Comparison of ENCODE assay signal across 1 cellular context in the genomic region with DNA sequence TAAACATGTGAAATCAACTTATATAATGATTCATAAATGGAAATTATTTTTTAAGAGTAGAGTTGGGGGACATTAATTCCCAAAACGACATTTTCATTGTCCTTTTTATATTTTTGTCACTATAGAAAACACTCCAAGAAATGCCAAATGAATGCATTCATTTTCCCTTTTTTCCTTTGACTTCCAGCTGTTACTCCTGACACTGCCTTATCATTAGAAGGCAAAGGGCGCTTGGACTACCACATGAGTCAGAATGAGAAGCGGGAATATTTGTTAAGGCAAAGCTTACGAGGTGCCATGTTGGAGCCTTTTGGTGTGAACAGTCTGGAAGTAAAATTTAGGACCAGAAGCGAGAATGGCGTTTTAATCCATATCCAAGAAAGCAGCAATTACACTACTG.
TF ChIP-seq lines count a peak whose summit lies in the region.

No MANE protein-coding gene starts in this region.

TF ChIP-seq in GM23338, 12 proteins besides CTCF, POLR2A, EP300 and RAD21 (continued from another document):
- TF ChIP-seq, protein P1, sequence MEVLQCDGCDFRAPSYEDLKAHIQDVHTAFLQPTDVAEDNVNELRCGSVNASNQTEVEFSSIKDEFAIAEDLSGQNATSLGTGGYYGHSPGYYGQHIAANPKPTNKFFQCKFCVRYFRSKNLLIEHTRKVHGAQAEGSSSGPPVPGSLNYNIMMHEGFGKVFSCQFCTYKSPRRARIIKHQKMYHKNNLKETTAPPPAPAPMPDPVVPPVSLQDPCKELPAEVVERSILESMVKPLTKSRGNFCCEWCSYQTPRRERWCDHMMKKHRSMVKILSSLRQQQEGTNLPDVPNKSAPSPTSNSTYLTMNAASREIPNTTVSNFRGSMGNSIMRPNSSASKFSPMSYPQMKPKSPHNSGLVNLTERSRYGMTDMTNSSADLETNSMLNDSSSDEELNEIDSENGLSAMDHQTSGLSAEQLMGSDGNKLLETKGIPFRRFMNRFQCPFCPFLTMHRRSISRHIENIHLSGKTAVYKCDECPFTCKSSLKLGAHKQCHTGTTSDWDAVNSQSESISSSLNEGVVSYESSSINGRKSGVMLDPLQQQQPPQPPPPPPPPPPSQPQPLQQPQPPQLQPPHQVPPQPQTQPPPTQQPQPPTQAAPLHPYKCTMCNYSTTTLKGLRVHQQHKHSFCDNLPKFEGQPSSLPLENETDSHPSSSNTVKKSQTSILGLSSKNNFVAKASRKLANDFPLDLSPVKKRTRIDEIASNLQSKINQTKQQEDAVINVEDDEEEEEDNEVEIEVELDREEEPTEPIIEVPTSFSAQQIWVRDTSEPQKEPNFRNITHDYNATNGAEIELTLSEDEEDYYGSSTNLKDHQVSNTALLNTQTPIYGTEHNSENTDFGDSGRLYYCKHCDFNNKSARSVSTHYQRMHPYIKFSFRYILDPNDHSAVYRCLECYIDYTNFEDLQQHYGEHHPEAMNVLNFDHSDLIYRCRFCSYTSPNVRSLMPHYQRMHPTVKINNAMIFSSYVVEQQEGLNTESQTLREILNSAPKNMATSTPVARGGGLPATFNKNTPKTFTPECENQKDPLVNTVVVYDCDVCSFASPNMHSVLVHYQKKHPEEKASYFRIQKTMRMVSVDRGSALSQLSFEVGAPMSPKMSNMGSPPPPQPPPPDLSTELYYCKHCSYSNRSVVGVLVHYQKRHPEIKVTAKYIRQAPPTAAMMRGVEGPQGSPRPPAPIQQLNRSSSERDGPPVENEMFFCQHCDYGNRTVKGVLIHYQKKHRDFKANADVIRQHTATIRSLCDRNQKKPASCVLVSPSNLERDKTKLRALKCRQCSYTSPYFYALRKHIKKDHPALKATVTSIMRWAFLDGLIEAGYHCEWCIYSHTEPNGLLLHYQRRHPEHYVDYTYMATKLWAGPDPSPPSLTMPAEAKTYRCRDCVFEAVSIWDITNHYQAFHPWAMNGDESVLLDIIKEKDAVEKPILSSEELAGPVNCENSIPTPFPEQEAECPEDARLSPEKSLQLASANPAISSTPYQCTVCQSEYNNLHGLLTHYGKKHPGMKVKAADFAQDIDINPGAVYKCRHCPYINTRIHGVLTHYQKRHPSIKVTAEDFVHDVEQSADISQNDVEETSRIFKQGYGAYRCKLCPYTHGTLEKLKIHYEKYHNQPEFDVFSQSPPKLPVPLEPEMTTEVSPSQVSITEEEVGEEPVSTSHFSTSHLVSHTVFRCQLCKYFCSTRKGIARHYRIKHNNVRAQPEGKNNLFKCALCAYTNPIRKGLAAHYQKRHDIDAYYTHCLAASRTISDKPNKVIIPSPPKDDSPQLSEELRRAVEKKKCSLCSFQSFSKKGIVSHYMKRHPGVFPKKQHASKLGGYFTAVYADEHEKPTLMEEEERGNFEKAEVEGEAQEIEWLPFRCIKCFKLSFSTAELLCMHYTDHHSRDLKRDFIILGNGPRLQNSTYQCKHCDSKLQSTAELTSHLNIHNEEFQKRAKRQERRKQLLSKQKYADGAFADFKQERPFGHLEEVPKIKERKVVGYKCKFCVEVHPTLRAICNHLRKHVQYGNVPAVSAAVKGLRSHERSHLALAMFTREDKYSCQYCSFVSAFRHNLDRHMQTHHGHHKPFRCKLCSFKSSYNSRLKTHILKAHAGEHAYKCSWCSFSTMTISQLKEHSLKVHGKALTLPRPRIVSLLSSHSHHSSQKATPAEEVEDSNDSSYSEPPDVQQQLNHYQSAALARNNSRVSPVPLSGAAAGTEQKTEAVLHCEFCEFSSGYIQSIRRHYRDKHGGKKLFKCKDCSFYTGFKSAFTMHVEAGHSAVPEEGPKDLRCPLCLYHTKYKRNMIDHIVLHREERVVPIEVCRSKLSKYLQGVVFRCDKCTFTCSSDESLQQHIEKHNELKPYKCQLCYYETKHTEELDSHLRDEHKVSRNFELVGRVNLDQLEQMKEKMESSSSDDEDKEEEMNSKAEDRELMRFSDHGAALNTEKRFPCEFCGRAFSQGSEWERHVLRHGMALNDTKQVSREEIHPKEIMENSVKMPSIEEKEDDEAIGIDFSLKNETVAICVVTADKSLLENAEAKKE (CRISPR knock-in tag; IDR thresholded peaks at IDR 0.05), result no peak
- no peak for TF ChIP-seq POLR2AphosphoS5 (IDR thresholded peaks at IDR 0.05; ENCODE audit: low read depth)
- TF ChIP-seq EZH2 (IDR thresholded peaks at IDR 0.05; ENCODE audit: low read depth, unreplicated experiment), result no peak
- TF ChIP-seq, protein P2, sequence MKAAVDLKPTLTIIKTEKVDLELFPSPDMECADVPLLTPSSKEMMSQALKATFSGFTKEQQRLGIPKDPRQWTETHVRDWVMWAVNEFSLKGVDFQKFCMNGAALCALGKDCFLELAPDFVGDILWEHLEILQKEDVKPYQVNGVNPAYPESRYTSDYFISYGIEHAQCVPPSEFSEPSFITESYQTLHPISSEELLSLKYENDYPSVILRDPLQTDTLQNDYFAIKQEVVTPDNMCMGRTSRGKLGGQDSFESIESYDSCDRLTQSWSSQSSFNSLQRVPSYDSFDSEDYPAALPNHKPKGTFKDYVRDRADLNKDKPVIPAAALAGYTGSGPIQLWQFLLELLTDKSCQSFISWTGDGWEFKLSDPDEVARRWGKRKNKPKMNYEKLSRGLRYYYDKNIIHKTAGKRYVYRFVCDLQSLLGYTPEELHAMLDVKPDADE (IDR thresholded peaks at IDR 0.05), result no peak
- TF ChIP-seq ZNF331 (CRISPR knock-in tag; IDR thresholded peaks at IDR 0.05; ENCODE audit: low read depth), result no peak
- TF ChIP-seq JUNB (IDR thresholded peaks at IDR 0.05; ENCODE audit: unreplicated experiment), result no peak
- no peak for TF ChIP-seq CREB1 (CRISPR knock-in tag; IDR thresholded peaks at IDR 0.05; ENCODE audit: low read depth)
- TF ChIP-seq, protein P3, sequence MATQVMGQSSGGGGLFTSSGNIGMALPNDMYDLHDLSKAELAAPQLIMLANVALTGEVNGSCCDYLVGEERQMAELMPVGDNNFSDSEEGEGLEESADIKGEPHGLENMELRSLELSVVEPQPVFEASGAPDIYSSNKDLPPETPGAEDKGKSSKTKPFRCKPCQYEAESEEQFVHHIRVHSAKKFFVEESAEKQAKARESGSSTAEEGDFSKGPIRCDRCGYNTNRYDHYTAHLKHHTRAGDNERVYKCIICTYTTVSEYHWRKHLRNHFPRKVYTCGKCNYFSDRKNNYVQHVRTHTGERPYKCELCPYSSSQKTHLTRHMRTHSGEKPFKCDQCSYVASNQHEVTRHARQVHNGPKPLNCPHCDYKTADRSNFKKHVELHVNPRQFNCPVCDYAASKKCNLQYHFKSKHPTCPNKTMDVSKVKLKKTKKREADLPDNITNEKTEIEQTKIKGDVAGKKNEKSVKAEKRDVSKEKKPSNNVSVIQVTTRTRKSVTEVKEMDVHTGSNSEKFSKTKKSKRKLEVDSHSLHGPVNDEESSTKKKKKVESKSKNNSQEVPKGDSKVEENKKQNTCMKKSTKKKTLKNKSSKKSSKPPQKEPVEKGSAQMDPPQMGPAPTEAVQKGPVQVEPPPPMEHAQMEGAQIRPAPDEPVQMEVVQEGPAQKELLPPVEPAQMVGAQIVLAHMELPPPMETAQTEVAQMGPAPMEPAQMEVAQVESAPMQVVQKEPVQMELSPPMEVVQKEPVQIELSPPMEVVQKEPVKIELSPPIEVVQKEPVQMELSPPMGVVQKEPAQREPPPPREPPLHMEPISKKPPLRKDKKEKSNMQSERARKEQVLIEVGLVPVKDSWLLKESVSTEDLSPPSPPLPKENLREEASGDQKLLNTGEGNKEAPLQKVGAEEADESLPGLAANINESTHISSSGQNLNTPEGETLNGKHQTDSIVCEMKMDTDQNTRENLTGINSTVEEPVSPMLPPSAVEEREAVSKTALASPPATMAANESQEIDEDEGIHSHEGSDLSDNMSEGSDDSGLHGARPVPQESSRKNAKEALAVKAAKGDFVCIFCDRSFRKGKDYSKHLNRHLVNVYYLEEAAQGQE (IDR thresholded peaks at IDR 0.05; ENCODE audit: unreplicated experiment), result no peak
- no peak for TF ChIP-seq EZH2phosphoT487 (IDR thresholded peaks at IDR 0.05; ENCODE audit: unreplicated experiment)
